Comparison of ENCODE assay signal across 1 cellular context in the genomic region with DNA sequence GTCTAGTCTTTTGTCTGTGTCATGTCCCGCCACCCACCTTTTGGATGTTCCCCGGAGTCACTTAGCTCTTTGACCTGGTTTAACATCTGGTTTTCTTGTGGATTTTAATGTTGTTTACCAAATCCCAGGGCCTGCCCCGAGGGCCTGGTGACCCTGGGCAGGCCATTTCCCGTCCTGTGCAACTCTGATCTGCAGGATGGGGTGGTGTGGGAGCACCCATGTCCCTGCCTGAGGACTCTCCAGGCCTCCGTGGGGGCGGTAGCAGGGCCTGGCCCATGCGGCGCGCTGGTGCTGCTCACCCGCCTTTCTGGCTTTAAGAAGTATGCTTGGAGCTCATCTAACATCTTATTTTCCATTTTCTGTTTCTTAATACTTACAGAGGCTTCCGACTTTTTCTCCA.
TF ChIP-seq lines count a peak whose summit lies in the region.

No MANE protein-coding gene starts in this region.

TF ChIP-seq in IMR-90, 13 proteins besides CTCF, POLR2A, EP300 and RAD21 (continued from another document):
- TF ChIP-seq, protein P1, sequence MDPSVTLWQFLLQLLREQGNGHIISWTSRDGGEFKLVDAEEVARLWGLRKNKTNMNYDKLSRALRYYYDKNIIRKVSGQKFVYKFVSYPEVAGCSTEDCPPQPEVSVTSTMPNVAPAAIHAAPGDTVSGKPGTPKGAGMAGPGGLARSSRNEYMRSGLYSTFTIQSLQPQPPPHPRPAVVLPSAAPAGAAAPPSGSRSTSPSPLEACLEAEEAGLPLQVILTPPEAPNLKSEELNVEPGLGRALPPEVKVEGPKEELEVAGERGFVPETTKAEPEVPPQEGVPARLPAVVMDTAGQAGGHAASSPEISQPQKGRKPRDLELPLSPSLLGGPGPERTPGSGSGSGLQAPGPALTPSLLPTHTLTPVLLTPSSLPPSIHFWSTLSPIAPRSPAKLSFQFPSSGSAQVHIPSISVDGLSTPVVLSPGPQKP (IDR thresholded peaks at IDR 0.05; ENCODE audit: borderline replicate concordance, low read depth, low read length): no peak
- TF ChIP-seq BHLHE40 (IDR thresholded peaks at IDR 0.05; ENCODE audit: low read depth, low read length): no peak
